ENCODE assay signal across 1 cellular context in genomic region chr4:87036713-87037112, GRCh38.
TF ChIP-seq lines count a peak whose summit lies in the region.

No MANE protein-coding gene starts in this region.

TF ChIP-seq in K562, 482 proteins besides CTCF, POLR2A, EP300 and RAD21:
- TF ChIP-seq ZNF384 (IDR thresholded peaks at IDR 0.05; ENCODE audit: low read depth, low read length): 0 out of 2 replicates have a peak, but pooled peaks have one; percentile 21
- TF ChIP-seq MYNN (IDR thresholded peaks at IDR 0.05): no peak
- TF ChIP-seq MYNN (CRISPR knock-in tag; IDR thresholded peaks at IDR 0.05): no peak
